In genomic region chr4:188534917-188535316, GRCh38 we compare ENCODE assay signal across 1 cellular context.
TF ChIP-seq lines count a peak whose summit lies in the region.

No MANE protein-coding gene starts in this region.

TF ChIP-seq in HepG2, 621 proteins besides CTCF, POLR2A, EP300 and RAD21 (continued from another document and continues in another):
- TF ChIP-seq, protein P1, sequence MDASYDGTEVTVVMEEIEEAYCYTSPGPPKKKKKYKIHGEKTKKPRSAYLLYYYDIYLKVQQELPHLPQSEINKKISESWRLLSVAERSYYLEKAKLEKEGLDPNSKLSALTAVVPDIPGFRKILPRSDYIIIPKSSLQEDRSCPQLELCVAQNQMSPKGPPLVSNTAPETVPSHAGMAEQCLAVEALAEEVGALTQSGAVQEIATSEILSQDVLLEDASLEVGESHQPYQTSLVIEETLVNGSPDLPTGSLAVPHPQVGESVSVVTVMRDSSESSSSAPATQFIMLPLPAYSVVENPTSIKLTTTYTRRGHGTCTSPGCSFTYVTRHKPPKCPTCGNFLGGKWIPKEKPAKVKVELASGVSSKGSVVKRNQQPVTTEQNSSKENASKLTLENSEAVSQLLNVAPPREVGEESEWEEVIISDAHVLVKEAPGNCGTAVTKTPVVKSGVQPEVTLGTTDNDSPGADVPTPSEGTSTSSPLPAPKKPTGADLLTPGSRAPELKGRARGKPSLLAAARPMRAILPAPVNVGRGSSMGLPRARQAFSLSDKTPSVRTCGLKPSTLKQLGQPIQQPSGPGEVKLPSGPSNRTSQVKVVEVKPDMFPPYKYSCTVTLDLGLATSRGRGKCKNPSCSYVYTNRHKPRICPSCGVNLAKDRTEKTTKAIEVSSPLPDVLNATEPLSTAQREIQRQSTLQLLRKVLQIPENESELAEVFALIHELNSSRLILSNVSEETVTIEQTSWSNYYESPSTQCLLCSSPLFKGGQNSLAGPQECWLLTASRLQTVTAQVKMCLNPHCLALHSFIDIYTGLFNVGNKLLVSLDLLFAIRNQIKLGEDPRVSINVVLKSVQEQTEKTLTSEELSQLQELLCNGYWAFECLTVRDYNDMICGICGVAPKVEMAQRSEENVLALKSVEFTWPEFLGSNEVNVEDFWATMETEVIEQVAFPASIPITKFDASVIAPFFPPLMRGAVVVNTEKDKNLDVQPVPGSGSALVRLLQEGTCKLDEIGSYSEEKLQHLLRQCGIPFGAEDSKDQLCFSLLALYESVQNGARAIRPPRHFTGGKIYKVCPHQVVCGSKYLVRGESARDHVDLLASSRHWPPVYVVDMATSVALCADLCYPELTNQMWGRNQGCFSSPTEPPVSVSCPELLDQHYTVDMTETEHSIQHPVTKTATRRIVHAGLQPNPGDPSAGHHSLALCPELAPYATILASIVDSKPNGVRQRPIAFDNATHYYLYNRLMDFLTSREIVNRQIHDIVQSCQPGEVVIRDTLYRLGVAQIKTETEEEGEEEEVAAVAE (CRISPR knock-in tag; IDR thresholded peaks at IDR 0.05; ENCODE audit: borderline replicate concordance), result no peak
- TF ChIP-seq ZNF678 (CRISPR knock-in tag; IDR thresholded peaks at IDR 0.05) (no peak), FOXM1 (CRISPR knock-in tag; IDR thresholded peaks at IDR 0.05) (no peak), ZNF839 (CRISPR knock-in tag; IDR thresholded peaks at IDR 0.05; ENCODE audit: borderline replicate concordance) (no peak), TFDP1 (CRISPR knock-in tag; IDR thresholded peaks at IDR 0.05; ENCODE audit: borderline replicate concordance) (no peak), ZNF569 (CRISPR knock-in tag; IDR thresholded peaks at IDR 0.05; ENCODE audit: borderline replicate concordance) (no peak), HDAC1 (CRISPR knock-in tag; IDR thresholded peaks at IDR 0.05) (peak; percentile 62), MYC (CRISPR knock-in tag; IDR thresholded peaks at IDR 0.05; ENCODE audit: borderline replicate concordance) (no peak), REL (CRISPR knock-in tag; conservative IDR thresholded peaks at IDR 0.05) (no peak), TSC22D2 (CRISPR knock-in tag; IDR thresholded peaks at IDR 0.05; ENCODE audit: borderline replicate concordance) (no peak), ZNF253 (CRISPR knock-in tag; IDR thresholded peaks at IDR 0.05; ENCODE audit: borderline replicate concordance) (no peak), NR2F6 (IDR thresholded peaks at IDR 0.05) (peak; percentile 39; the same call in 1 of the 2 replicates), NR2F6 (CRISPR knock-in tag; IDR thresholded peaks at IDR 0.05) (peak; percentile 78; the same call in 1 of the 2 replicates), ZNF441 (CRISPR knock-in tag; IDR thresholded peaks at IDR 0.05; ENCODE audit: borderline replicate concordance) (no peak), ZNF350 (CRISPR knock-in tag; IDR thresholded peaks at IDR 0.05; ENCODE audit: borderline replicate concordance, low read depth) (no peak), CBX5 (CRISPR knock-in tag; IDR thresholded peaks at IDR 0.05; ENCODE audit: borderline replicate concordance) (no peak), ZNF446 (CRISPR knock-in tag; IDR thresholded peaks at IDR 0.05) (no peak), MBD4 (IDR thresholded peaks at IDR 0.05; ENCODE audit: borderline replicate concordance, low read length) (no peak), NR2C2 (CRISPR knock-in tag; IDR thresholded peaks at IDR 0.05; ENCODE audit: borderline replicate concordance) (no peak), GLI4 (CRISPR knock-in tag; IDR thresholded peaks at IDR 0.05; ENCODE audit: borderline replicate concordance) (no peak), ZNF850 (CRISPR knock-in tag; conservative IDR thresholded peaks at IDR 0.05) (no peak), HOMEZ (CRISPR knock-in tag; IDR thresholded peaks at IDR 0.05; ENCODE audit: low read depth) (peak; percentile 93), JUN (CRISPR knock-in tag; IDR thresholded peaks at IDR 0.05) (no peak), ZSCAN29 (CRISPR knock-in tag; conservative IDR thresholded peaks at IDR 0.05) (no peak), ZNF761 (CRISPR knock-in tag; conservative IDR thresholded peaks at IDR 0.05) (no peak), GPN1 (CRISPR knock-in tag; IDR thresholded peaks at IDR 0.05; ENCODE audit: borderline replicate concordance) (no peak), ZNF451 (CRISPR knock-in tag; IDR thresholded peaks at IDR 0.05) (no peak)
- TF ChIP-seq, protein P2, sequence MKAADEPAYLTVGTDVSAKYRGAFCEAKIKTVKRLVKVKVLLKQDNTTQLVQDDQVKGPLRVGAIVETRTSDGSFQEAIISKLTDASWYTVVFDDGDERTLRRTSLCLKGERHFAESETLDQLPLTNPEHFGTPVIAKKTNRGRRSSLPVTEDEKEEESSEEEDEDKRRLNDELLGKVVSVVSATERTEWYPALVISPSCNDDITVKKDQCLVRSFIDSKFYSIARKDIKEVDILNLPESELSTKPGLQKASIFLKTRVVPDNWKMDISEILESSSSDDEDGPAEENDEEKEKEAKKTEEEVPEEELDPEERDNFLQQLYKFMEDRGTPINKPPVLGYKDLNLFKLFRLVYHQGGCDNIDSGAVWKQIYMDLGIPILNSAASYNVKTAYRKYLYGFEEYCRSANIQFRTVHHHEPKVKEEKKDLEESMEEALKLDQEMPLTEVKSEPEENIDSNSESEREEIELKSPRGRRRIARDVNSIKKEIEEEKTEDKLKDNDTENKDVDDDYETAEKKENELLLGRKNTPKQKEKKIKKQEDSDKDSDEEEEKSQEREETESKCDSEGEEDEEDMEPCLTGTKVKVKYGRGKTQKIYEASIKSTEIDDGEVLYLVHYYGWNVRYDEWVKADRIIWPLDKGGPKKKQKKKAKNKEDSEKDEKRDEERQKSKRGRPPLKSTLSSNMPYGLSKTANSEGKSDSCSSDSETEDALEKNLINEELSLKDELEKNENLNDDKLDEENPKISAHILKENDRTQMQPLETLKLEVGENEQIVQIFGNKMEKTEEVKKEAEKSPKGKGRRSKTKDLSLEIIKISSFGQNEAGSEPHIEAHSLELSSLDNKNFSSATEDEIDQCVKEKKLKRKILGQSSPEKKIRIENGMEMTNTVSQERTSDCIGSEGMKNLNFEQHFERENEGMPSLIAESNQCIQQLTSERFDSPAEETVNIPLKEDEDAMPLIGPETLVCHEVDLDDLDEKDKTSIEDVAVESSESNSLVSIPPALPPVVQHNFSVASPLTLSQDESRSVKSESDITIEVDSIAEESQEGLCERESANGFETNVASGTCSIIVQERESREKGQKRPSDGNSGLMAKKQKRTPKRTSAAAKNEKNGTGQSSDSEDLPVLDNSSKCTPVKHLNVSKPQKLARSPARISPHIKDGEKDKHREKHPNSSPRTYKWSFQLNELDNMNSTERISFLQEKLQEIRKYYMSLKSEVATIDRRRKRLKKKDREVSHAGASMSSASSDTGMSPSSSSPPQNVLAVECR (CRISPR knock-in tag; IDR thresholded peaks at IDR 0.05; ENCODE audit: borderline replicate concordance), result no peak
- TF ChIP-seq, protein P3, sequence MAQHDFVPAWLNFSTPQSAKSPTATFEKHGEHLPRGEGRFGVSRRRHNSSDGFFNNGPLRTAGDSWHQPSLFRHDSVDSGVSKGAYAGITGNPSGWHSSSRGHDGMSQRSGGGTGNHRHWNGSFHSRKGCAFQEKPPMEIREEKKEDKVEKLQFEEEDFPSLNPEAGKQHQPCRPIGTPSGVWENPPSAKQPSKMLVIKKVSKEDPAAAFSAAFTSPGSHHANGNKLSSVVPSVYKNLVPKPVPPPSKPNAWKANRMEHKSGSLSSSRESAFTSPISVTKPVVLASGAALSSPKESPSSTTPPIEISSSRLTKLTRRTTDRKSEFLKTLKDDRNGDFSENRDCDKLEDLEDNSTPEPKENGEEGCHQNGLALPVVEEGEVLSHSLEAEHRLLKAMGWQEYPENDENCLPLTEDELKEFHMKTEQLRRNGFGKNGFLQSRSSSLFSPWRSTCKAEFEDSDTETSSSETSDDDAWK (CRISPR knock-in tag; IDR thresholded peaks at IDR 0.05), result no peak
- TF ChIP-seq, protein P4, sequence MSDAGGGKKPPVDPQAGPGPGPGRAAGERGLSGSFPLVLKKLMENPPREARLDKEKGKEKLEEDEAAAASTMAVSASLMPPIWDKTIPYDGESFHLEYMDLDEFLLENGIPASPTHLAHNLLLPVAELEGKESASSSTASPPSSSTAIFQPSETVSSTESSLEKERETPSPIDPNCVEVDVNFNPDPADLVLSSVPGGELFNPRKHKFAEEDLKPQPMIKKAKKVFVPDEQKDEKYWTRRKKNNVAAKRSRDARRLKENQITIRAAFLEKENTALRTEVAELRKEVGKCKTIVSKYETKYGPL (CRISPR knock-in tag; IDR thresholded peaks at IDR 0.05), result no peak
- TF ChIP-seq, protein P5, sequence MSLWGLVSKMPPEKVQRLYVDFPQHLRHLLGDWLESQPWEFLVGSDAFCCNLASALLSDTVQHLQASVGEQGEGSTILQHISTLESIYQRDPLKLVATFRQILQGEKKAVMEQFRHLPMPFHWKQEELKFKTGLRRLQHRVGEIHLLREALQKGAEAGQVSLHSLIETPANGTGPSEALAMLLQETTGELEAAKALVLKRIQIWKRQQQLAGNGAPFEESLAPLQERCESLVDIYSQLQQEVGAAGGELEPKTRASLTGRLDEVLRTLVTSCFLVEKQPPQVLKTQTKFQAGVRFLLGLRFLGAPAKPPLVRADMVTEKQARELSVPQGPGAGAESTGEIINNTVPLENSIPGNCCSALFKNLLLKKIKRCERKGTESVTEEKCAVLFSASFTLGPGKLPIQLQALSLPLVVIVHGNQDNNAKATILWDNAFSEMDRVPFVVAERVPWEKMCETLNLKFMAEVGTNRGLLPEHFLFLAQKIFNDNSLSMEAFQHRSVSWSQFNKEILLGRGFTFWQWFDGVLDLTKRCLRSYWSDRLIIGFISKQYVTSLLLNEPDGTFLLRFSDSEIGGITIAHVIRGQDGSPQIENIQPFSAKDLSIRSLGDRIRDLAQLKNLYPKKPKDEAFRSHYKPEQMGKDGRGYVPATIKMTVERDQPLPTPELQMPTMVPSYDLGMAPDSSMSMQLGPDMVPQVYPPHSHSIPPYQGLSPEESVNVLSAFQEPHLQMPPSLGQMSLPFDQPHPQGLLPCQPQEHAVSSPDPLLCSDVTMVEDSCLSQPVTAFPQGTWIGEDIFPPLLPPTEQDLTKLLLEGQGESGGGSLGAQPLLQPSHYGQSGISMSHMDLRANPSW (CRISPR knock-in tag; IDR thresholded peaks at IDR 0.05; ENCODE audit: borderline replicate concordance), result no peak
- TF ChIP-seq, protein P6, sequence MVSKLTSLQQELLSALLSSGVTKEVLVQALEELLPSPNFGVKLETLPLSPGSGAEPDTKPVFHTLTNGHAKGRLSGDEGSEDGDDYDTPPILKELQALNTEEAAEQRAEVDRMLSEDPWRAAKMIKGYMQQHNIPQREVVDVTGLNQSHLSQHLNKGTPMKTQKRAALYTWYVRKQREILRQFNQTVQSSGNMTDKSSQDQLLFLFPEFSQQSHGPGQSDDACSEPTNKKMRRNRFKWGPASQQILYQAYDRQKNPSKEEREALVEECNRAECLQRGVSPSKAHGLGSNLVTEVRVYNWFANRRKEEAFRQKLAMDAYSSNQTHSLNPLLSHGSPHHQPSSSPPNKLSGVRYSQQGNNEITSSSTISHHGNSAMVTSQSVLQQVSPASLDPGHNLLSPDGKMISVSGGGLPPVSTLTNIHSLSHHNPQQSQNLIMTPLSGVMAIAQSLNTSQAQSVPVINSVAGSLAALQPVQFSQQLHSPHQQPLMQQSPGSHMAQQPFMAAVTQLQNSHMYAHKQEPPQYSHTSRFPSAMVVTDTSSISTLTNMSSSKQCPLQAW (CRISPR knock-in tag; IDR thresholded peaks at IDR 0.05), result peak; percentile 88
- TF ChIP-seq, protein P7, sequence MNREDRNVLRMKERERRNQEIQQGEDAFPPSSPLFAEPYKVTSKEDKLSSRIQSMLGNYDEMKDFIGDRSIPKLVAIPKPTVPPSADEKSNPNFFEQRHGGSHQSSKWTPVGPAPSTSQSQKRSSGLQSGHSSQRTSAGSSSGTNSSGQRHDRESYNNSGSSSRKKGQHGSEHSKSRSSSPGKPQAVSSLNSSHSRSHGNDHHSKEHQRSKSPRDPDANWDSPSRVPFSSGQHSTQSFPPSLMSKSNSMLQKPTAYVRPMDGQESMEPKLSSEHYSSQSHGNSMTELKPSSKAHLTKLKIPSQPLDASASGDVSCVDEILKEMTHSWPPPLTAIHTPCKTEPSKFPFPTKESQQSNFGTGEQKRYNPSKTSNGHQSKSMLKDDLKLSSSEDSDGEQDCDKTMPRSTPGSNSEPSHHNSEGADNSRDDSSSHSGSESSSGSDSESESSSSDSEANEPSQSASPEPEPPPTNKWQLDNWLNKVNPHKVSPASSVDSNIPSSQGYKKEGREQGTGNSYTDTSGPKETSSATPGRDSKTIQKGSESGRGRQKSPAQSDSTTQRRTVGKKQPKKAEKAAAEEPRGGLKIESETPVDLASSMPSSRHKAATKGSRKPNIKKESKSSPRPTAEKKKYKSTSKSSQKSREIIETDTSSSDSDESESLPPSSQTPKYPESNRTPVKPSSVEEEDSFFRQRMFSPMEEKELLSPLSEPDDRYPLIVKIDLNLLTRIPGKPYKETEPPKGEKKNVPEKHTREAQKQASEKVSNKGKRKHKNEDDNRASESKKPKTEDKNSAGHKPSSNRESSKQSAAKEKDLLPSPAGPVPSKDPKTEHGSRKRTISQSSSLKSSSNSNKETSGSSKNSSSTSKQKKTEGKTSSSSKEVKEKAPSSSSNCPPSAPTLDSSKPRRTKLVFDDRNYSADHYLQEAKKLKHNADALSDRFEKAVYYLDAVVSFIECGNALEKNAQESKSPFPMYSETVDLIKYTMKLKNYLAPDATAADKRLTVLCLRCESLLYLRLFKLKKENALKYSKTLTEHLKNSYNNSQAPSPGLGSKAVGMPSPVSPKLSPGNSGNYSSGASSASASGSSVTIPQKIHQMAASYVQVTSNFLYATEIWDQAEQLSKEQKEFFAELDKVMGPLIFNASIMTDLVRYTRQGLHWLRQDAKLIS (CRISPR knock-in tag; IDR thresholded peaks at IDR 0.05), result no peak
